In the genomic region with DNA sequence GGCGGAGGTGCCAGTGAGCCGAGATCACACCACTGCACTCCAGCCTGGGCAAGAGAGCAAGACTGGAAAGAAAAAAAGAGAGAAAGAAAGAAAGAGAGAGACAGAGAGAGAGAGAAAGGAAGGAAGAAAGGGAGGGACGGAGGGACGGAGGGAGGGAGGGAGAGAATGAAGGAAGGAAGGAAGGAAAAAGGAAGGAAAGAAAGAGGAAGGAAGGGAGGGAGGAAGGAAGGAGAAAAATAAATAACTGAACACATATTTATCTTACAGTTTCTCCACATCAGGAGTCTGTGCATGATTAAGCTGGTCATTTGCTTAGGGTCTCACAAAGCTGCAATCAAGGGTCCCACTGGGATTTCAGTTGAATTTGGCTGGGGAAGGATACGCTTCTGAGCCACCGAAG, we compare ENCODE assay signal across 20 cellular contexts.
"Had no signal": no experiment of that assay in that cellular context is flagged by ENCODE, and none has a peak within 500 bp of the region (broad histone marks: within the 10 kb centered on the region; RNA-seq: fewer than 3 reads in every experiment).

No MANE protein-coding gene starts in this region.

- H3K27ac ChIP-seq: colonic mucosa, foreskin keratinocyte, psoas muscle had no signal

- ATAC-seq: foreskin keratinocyte, left colon, left ventricle myocardium superior, psoas muscle, sciatic nerve had no signal

- DNase-seq: colonic mucosa; dermis blood vessel endothelial cell; effector CD4-positive, alpha-beta T cell; endodermal cell; erythroblast; foreskin keratinocyte; hippocampal formation; left colon; left ventricle myocardium superior; mesenchymal stem cell; naive B cell; nephron progenitor cell; psoas muscle; retina; stimulated activated CD4-positive, alpha-beta T cell treated with anti-CD3 and anti-CD28 coated beads, Interleukin-2, amount 100 ng/mL, for 24 hours; stimulated activated CD4-positive, alpha-beta T cell treated with anti-CD3 and anti-CD28 coated beads, Interleukin-4, amount 100 ng/mL, for 4 hours; stimulated activated naive CD4-positive, alpha-beta T cell; trophoblast cell had no signal

- H3K27ac Mint-ChIP-seq: endodermal cell, nephron progenitor cell had no signal

- H3K4me3 ChIP-seq: colonic mucosa, lung, psoas muscle had no signal

- H3K9me3 ChIP-seq: colonic mucosa, psoas muscle had no signal

- H3K4me1 ChIP-seq: colonic mucosa, foreskin keratinocyte had no signal

- H3K9me3 Mint-ChIP-seq: endodermal cell, nephron progenitor cell had no signal

- H3K36me3 ChIP-seq: colonic mucosa had no signal

- H3K27me3 ChIP-seq: colonic mucosa, foreskin keratinocyte had no signal

- H3K4me3 Mint-ChIP-seq: endodermal cell, nephron progenitor cell had no signal
